Comparison of ENCODE assay signal across 8 cellular contexts in the genomic region with DNA sequence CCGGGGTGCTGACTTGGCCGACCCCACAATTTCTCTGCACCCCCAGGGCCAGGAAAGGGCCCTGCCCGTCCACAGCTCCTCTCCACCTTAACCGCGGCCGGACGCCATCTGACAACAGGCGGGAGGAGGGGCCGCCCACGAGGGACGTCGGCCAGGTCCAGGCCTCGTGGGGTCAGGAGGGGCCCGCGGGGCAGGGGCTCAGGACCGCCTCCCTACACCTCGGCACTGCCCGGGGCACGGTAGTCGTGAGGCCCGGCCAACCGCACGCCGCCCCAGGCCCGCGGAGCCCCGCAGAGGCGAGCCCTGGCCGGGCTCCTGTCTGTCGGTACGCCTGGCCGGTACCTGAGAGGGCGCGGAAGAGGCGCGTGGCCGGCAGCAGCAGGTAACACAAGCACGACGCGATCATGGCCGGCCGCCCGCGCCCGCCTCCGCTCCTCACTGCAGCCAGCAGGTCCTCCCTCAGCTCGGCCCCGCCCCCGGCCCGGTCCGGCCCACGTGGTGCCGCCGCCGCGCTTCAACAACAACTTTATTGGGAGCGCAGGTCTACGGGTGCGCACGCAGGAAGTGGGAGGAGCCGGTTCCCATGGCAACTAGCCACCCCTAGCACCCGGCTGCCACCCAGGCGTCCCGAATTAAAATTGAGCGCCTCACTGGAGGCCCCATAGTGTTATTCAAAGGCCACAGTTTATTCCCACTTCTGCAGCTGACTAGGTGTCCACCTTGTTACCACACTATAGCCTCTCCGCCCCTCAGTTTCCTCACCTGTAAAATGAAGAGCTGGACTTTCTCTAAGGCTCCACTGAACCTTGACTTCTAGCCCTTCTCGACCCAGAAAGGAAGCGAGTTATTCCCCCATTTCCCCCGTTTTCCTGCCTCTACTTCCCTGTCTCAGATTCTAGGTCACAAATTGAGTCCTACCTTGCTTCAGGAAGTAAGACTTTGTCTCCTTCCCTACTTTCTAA. TPM values are rescaled to one million over a fixed set of nuclear protein-coding genes. Genes with fewer than 3 reads are reported as not detected.
A peak's percentile ranks its signal among the peaks of the same experiment; 100 is the strongest.
DNase-seq lines count a peak whose midpoint lies in the region; ATAC-seq and TF ChIP-seq lines count a peak whose summit lies in the region.

A gene with protein sequence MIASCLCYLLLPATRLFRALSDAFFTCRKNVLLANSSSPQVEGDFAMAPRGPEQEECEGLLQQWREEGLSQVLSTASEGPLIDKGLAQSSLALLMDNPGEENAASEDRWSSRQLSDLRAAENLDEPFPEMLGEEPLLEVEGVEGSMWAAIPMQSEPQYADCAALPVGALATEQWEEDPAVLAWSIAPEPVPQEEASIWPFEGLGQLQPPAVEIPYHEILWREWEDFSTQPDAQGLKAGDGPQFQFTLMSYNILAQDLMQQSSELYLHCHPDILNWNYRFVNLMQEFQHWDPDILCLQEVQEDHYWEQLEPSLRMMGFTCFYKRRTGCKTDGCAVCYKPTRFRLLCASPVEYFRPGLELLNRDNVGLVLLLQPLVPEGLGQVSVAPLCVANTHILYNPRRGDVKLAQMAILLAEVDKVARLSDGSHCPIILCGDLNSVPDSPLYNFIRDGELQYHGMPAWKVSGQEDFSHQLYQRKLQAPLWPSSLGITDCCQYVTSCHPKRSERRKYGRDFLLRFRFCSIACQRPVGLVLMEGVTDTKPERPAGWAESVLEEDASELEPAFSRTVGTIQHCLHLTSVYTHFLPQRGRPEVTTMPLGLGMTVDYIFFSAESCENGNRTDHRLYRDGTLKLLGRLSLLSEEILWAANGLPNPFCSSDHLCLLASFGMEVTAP (minus strand): TSS at position 461 of the 962 bp plus-strand sequence. CDS start 55 bp downstream, at position 406.

- H4K20me1 ChIP-seq in mammary epithelial cell (ENCODE audit: insufficient read depth, low read length) = no peaks in the 10 kb centered on the region

- TF ChIP-seq CTCF in AG04449 (IDR thresholded peaks at IDR 0.05; ENCODE audit: insufficient read depth, low read length, missing control alignments) (no peak), WI38 (IDR thresholded peaks at IDR 0.05; ENCODE audit: low read depth, low read length) (no peak), mammary epithelial cell (conservative IDR thresholded peaks at IDR 0.05 in 1 of 2, IDR thresholded peaks at IDR 0.05 in 1 of 2; ENCODE audit: extremely low read depth in 1 of 2, insufficient read depth in 1 of 2, low read depth in 1 of 2, low read length in 2 of 2) (no peak)

- no peak for DNase-seq in AG04449 (ENCODE audit: low read depth, low spot score)
- peak; percentile 89 for DNase-seq in NCI-H2227 treated with DMSO at 0.1 percent for 48 hours (lab: John Stamatoyannopoulos, UW)
- peak; percentile 93 for DNase-seq in mammary epithelial cell

- intact Hi-C loops in mammary epithelial cell (cut with micrococcal nuclease) = no loop called here

- peaks cover 14% of the 10 kb centered on the region for H3K4me1 ChIP-seq in mammary epithelial cell (ENCODE audit: insufficient read depth, low read length)
- peaks cover 7% of the 10 kb centered on the region; the same call in 1 of the 2 replicates for H3K4me1 ChIP-seq in iPS-20b (ENCODE audit: insufficient read depth, low read length)
- H3K4me1 ChIP-seq in skeletal muscle tissue (ENCODE audit: control insufficient read depth in 3 of 3, insufficient read depth in 3 of 3, low read length in 3 of 3) = peaks cover 15 to 17% (median 16%) of the 10 kb centered on the region in 3 donors

- peak within 1 kb of the TSS; percentile 58 for H3K9ac ChIP-seq in mammary epithelial cell (ENCODE audit: insufficient read depth, low read length)
- H3K9ac ChIP-seq in iPS-20b (ENCODE audit: low read depth, low read length) = peak within 1 kb of the TSS; percentile 86
- peak within 1 kb of the TSS; percentile 80 to 89 (median 86) for H3K9ac ChIP-seq in skeletal muscle tissue (ENCODE audit: low read depth in 1 of 3, low read length in 3 of 3)

- peaks cover 14% of the 10 kb centered on the region for H3K79me2 ChIP-seq in mammary epithelial cell (ENCODE audit: insufficient read depth, low read length)

- H3K4me2 ChIP-seq in mammary epithelial cell (ENCODE audit: insufficient read depth, low read depth, low read length) = peak within 1 kb of the TSS; percentile 90

- H3K36me3 ChIP-seq in mammary epithelial cell (ENCODE audit: insufficient read depth, low read length) (no peaks in the 10 kb centered on the region), iPS-20b (ENCODE audit: insufficient read depth, low read depth, low read length) (peaks cover 20% of the 10 kb centered on the region), skeletal muscle tissue (ENCODE audit: control insufficient read depth in 3 of 3, insufficient read depth in 3 of 3, low read length in 3 of 3) (peaks cover 12 to 17% (median 12%) of the 10 kb centered on the region in 3 donors)

- peak within 1 kb of the TSS; percentile 89 for H2AFZ ChIP-seq in mammary epithelial cell (ENCODE audit: low read depth, low read length)

- peak within 1 kb of the TSS; percentile 59 for H3K27ac ChIP-seq in mammary epithelial cell (ENCODE audit: insufficient read depth, low read depth, low read length)
- H3K27ac ChIP-seq in iPS-20b (ENCODE audit: low read length) = peak within 1 kb of the TSS; percentile 59
- peak within 1 kb of the TSS; percentile 81 for H3K27ac ChIP-seq in skeletal muscle tissue (ENCODE audit: low read depth, low read length)

- CTCF ChIA-PET in AG04449 (lab: Yijun Ruan, JAX) = interaction anchor here (1.2 to 8.3 kb wide), 4 partner anchors 42 to 258 kb away, joined by 3 to 96 read pairs (median 6); no protein-coding TSS in a partner anchor
- CTCF ChIA-PET in mammary epithelial cell (lab: Charles Lee; ENCODE audit: low non-redundant PET) = no interaction called here

- dilution Hi-C loops in mammary epithelial cell (cut with HindIII; ENCODE audit: low sequenced_read_pairs) = no loop called here

- no TSS peak for BruUV-seq in mammary epithelial cell (replicated peaks; lab: Mats Ljungman, UMichigan)

- H3K4me3 ChIP-seq in AG04449 (ENCODE audit: low read depth, low read length) (peak within 1 kb of the TSS; percentile 75), WI38 (ENCODE audit: low read depth, low read length) (peak within 1 kb of the TSS; percentile 82), mammary epithelial cell (replicated peaks in 1 of 3; ENCODE audit: insufficient read depth in 1 of 3, low read depth in 2 of 3, low read length in 3 of 3) (peak within 1 kb of the TSS; percentile 79 to 86 (median 85)), iPS-20b (ENCODE audit: low read length) (peak within 1 kb of the TSS; percentile 95), skeletal muscle tissue (ENCODE audit: low read length in 3 of 3) (peak within 1 kb of the TSS; percentile 75 to 82 (median 80))

- no peaks in the 10 kb centered on the region for H3K27me3 ChIP-seq in mammary epithelial cell (ENCODE audit: insufficient read depth, low read length)
- H3K27me3 ChIP-seq in iPS-20b (ENCODE audit: insufficient read depth, low read length) = peaks cover 7% of the 10 kb centered on the region
- no peaks in the 10 kb centered on the region for H3K27me3 ChIP-seq in skeletal muscle tissue (ENCODE audit: control insufficient read depth in 3 of 3, insufficient read depth in 3 of 3, low read length in 3 of 3)

- WGBS in mammary epithelial cell (ENCODE audit: low coverage, missing lambda C conversion rate) = 17% methylated on average over 26 of the region's 69 CpGs

- POLR2A ChIA-PET in AG04449 (lab: Yijun Ruan, JAX) = interaction anchor here (0.7 kb wide), 1 partner anchor 765 kb away, joined by 3 read pairs; no protein-coding TSS in a partner anchor

- ATAC-seq in GM18909 (IDR thresholded peaks at IDR 0.05; ENCODE audit: poor library complexity, unreplicated experiment) (peak; percentile 85), HG03175 (IDR thresholded peaks at IDR 0.05; ENCODE audit: unreplicated experiment) (peak; percentile 88)

- in situ Hi-C loops in mammary epithelial cell (cut with MboI; ENCODE audit: low sequenced_read_pairs in 2 of 2) = no loop called here

- H3K9me3 ChIP-seq in mammary epithelial cell (replicated peaks; ENCODE audit: insufficient read depth, low read length) = no peaks in the 10 kb centered on the region
- H3K9me3 ChIP-seq in iPS-20b (ENCODE audit: insufficient read depth, low read depth, low read length) = no peaks in the 10 kb centered on the region
- H3K9me3 ChIP-seq in skeletal muscle tissue (ENCODE audit: control insufficient read depth in 3 of 3, low read length in 3 of 3) = no peaks in the 10 kb centered on the region

RNA-seq across cellular contexts. Expression of the gene that starts here (rescaled TPM):
- total RNA-seq in mammary epithelial cell (10 to 100 TPM; 12.0 to 18.2 TPM), skeletal muscle tissue (9.9 TPM)
- 13.4 TPM for polyA plus RNA-seq in mammary epithelial cell
- 11.0 TPM for polyA minus RNA-seq in mammary epithelial cell
